In the genomic region with DNA sequence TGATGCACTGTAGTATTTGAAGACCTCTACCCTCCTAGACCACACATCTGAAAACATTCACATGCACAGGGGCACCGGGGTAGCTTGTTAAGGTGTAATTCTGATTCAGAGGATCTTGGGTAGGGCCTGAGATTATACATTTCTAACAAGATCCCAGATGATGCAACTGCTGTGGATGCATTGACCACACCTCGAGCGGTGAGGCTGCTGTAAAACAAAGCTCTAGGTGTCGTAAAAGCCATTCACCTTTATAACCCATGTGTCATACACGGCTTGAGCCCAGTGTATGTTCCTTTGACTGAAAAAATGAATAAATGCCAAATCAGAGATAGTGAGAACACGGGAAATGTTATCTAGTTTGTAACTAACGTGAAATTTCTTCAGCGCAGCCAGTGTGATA, we compare ENCODE assay signal across 16 cellular contexts.
DNase-seq lines count a peak whose midpoint lies in the region; ATAC-seq, FAIRE-seq and TF ChIP-seq lines count a peak whose summit lies in the region.
"Had no signal": no experiment of that assay in that cellular context is flagged by ENCODE, and none has a peak within 500 bp of the region (broad histone marks: within the 10 kb centered on the region; RNA-seq: fewer than 3 reads in every experiment).

No MANE protein-coding gene starts in this region.

- H3K23me2 ChIP-seq in H1 (ENCODE audit: low read depth, low read length): no peaks in the 10 kb centered on the region

- POLR2A ChIA-PET in MCF 10A (lab: Yijun Ruan, JAX) (no interaction called here), H1 (lab: Charles Lee; ENCODE audit: partially characterized antibody) (no interaction called here)

- H3K4me2 ChIP-seq in mammary epithelial cell (ENCODE audit: insufficient read depth, low read depth, low read length) (no peak overlapping the region), H1 (ENCODE audit: insufficient read depth in 1 of 2, low read depth in 2 of 2, low read length in 2 of 2) (0 out of 4 replicates have a peak overlapping the region, but pooled peaks of 1 of the 2 experiments have one; percentile 50), neuronal stem cell (ENCODE audit: insufficient read depth, low read length, poor library complexity, severe bottlenecking) (no peak overlapping the region)
- H3K4me2 ChIP-seq: BLaER1 had no signal

- H4K8ac ChIP-seq in H1 (ENCODE audit: extremely low read depth, insufficient read depth, low read length) (no peak overlapping the region), neuronal stem cell (ENCODE audit: low read depth, low read length) (no peak overlapping the region)

- H3K27me3 ChIP-seq in mammary epithelial cell (ENCODE audit: insufficient read depth, low read length): peaks cover 2% of the 10 kb centered on the region
- H3K27me3 ChIP-seq in HUES64 (ENCODE audit: insufficient read depth, low read length): no peaks in the 10 kb centered on the region
- H3K27me3 ChIP-seq in H1 (replicated peaks in 1 of 4; ENCODE audit: control insufficient read depth in 3 of 4, extremely low read depth in 1 of 4, insufficient read depth in 3 of 4, low read length in 3 of 4): no peaks in the 10 kb centered on the region
- H3K27me3 ChIP-seq in neuronal stem cell (ENCODE audit: control insufficient read depth in 3 of 3, insufficient read depth in 3 of 3, low read depth in 1 of 3, low read length in 3 of 3): peaks cover 0 to 3% (median 0%) of the 10 kb centered on the region in 3 experiments
- no peaks in the 10 kb centered on the region for H3K27me3 ChIP-seq in foreskin keratinocyte
- H3K27me3 ChIP-seq in esophagus squamous epithelium: no peaks in the 10 kb centered on the region
- H3K27me3 ChIP-seq: BLaER1 had no signal

- H3K14ac ChIP-seq in H1 (ENCODE audit: insufficient read length): no peak overlapping the region
- no peak overlapping the region for H3K14ac ChIP-seq in neuronal stem cell (ENCODE audit: low read length)

- peak; percentile 18 for DNase-seq in MCF 10A (ENCODE audit: unreplicated experiment)
- no peak for DNase-seq in mammary epithelial cell
- no peak for DNase-seq in H1 (ENCODE audit: low read depth in 1 of 2, low spot score in 2 of 2)
- DNase-seq in neuronal stem cell (ENCODE audit: low spot score): no peak
- DNase-seq in foreskin keratinocyte: no peak
- no peak for DNase-seq in esophagus squamous epithelium (lab: John Stamatoyannopoulos, UW)
- no peak for DNase-seq in activated naive CD8-positive, alpha-beta T cell treated with anti-CD3 and anti-CD28 coated beads, Interleukin-2, amount 50 U/mL, for 24 hours
- DNase-seq: 8988T; AML-193; CD8-positive, alpha-beta memory T cell; DMS 273 treated with DMSO at 0.1 percent for 48 hours; GM23248; HFFc6 had no signal

- H2BK12ac ChIP-seq in H1 (ENCODE audit: low read depth, low read length) (no peak overlapping the region), neuronal stem cell (ENCODE audit: low read length) (no peak overlapping the region)

- TF ChIP-seq CTCF in MCF 10A (IDR thresholded peaks at IDR 0.05; ENCODE audit: unreplicated experiment): no peak
- TF ChIP-seq CTCF in mammary epithelial cell (conservative IDR thresholded peaks at IDR 0.05 in 1 of 2, IDR thresholded peaks at IDR 0.05 in 1 of 2; ENCODE audit: extremely low read depth in 1 of 2, insufficient read depth in 1 of 2, low read depth in 1 of 2, low read length in 2 of 2): no peak
- TF ChIP-seq CTCF in H1 (IDR thresholded peaks at IDR 0.05; ENCODE audit: control extremely low read depth in 1 of 3, insufficient read depth in 1 of 3, low read depth in 1 of 3, low read length in 3 of 3): no peak
- TF ChIP-seq CTCF in foreskin keratinocyte (conservative IDR thresholded peaks at IDR 0.05): no peak
- TF ChIP-seq CTCF in esophagus squamous epithelium (IDR thresholded peaks at IDR 0.05): no peak

- no peak for FAIRE-seq in H1 (lab: Jason Lieb, UNC)

- no peaks in the 10 kb centered on the region for H3K79me2 ChIP-seq in mammary epithelial cell (ENCODE audit: insufficient read depth, low read length)
- H3K79me2 ChIP-seq in H1 (ENCODE audit: control insufficient read depth in 1 of 2, insufficient read depth in 2 of 2, low read length in 2 of 2): no peaks in the 10 kb centered on the region

- H3K36me3 Mint-ChIP-seq in MCF 10A (ENCODE audit: insufficient read depth, unreplicated experiment): no peaks in the 10 kb centered on the region
- H3K36me3 Mint-ChIP-seq in activated naive CD8-positive, alpha-beta T cell treated with anti-CD3 and anti-CD28 coated beads, Interleukin-2, amount 50 U/mL, for 24 hours (ENCODE audit: low read depth): no peaks in the 10 kb centered on the region
- H3K36me3 Mint-ChIP-seq: CD8-positive, alpha-beta memory T cell had no signal

- in situ Hi-C loops in mammary epithelial cell (cut with MboI; ENCODE audit: low sequenced_read_pairs in 2 of 2): no loop called here

- H3K27me3 Mint-ChIP-seq in MCF 10A (ENCODE audit: insufficient read depth, unreplicated experiment): no peaks in the 10 kb centered on the region
- H3K27me3 Mint-ChIP-seq in activated naive CD8-positive, alpha-beta T cell treated with anti-CD3 and anti-CD28 coated beads, Interleukin-2, amount 50 U/mL, for 24 hours: no peaks in the 10 kb centered on the region
- H3K27me3 Mint-ChIP-seq: CD8-positive, alpha-beta memory T cell had no signal

- no peak overlapping the region for H2BK20ac ChIP-seq in H1 (ENCODE audit: low read length)

- H2BK5ac ChIP-seq in H1 (ENCODE audit: low read depth, low read length) (no peak overlapping the region), neuronal stem cell (ENCODE audit: low read length) (no peak overlapping the region)

- TF ChIP-seq POLR2A in H1 (IDR thresholded peaks at IDR 0.05; ENCODE audit: control extremely low read depth in 1 of 2, low read depth in 2 of 2, low read length in 2 of 2) (no peak), esophagus squamous epithelium (IDR thresholded peaks at IDR 0.05) (no peak)

- no peak for TF ChIP-seq EP300 in H1 (IDR thresholded peaks at IDR 0.05; ENCODE audit: borderline replicate concordance in 1 of 2, low read depth in 2 of 2, low read length in 2 of 2)

- H3K9me3 Mint-ChIP-seq in MCF 10A (ENCODE audit: unreplicated experiment): no peaks in the 10 kb centered on the region
- H3K9me3 Mint-ChIP-seq in activated naive CD8-positive, alpha-beta T cell treated with anti-CD3 and anti-CD28 coated beads, Interleukin-2, amount 50 U/mL, for 24 hours: peaks cover 17% of the 10 kb centered on the region

- H3K4me1 ChIP-seq in mammary epithelial cell (ENCODE audit: insufficient read depth, low read length) (no peaks in the 10 kb centered on the region), HUES64 (ENCODE audit: insufficient read depth, low read length) (peaks cover 29% of the 10 kb centered on the region), H1 (replicated peaks in 1 of 4; ENCODE audit: control insufficient read depth in 3 of 4, insufficient read depth in 4 of 4, low read length in 3 of 4) (peaks cover 0 to 8% (median 7%) of the 10 kb centered on the region in 4 experiments; a peak in 4 of 7 replicates), neuronal stem cell (ENCODE audit: control insufficient read depth in 2 of 2, insufficient read depth in 1 of 2, low read depth in 1 of 2, low read length in 2 of 2) (peaks cover 6 to 11% of the 10 kb centered on the region in 2 donors), foreskin keratinocyte (no peaks in the 10 kb centered on the region), esophagus squamous epithelium (no peaks in the 10 kb centered on the region)
- H3K4me1 ChIP-seq: BLaER1 had no signal

- H2AFZ ChIP-seq in mammary epithelial cell (ENCODE audit: low read depth, low read length) (no peak overlapping the region), H1 (ENCODE audit: low read length) (no peak overlapping the region; the same call in 1 of the 2 replicates), neuronal stem cell (ENCODE audit: low read length) (no peak overlapping the region)
- H2AFZ ChIP-seq: GM23248 had no signal

- H4K20me1 ChIP-seq in mammary epithelial cell (ENCODE audit: insufficient read depth, low read length): no peaks in the 10 kb centered on the region
- no peaks in the 10 kb centered on the region for H4K20me1 ChIP-seq in H1 (replicated peaks in 1 of 2; ENCODE audit: control insufficient read depth in 1 of 2, insufficient read depth in 2 of 2, low read length in 2 of 2)
- H4K20me1 ChIP-seq: BLaER1 had no signal

- H3K27ac Mint-ChIP-seq in MCF 10A (ENCODE audit: low read depth, unreplicated experiment): no peak overlapping the region
- no peak overlapping the region for H3K27ac Mint-ChIP-seq in activated naive CD8-positive, alpha-beta T cell treated with anti-CD3 and anti-CD28 coated beads, Interleukin-2, amount 50 U/mL, for 24 hours
- H3K27ac Mint-ChIP-seq: CD8-positive, alpha-beta memory T cell; HFFc6 had no signal

- H3K23ac ChIP-seq in H1 (ENCODE audit: insufficient read length): no peak overlapping the region
- no peak overlapping the region for H3K23ac ChIP-seq in neuronal stem cell (ENCODE audit: low read depth, low read length, poor library complexity)

- no peaks in the 10 kb centered on the region for H3K36me3 ChIP-seq in mammary epithelial cell (ENCODE audit: insufficient read depth, low read length)
- no peaks in the 10 kb centered on the region for H3K36me3 ChIP-seq in HUES64 (ENCODE audit: insufficient read depth, low read length)
- H3K36me3 ChIP-seq in H1 (ENCODE audit: control insufficient read depth in 2 of 4, insufficient read depth in 4 of 4, low read length in 3 of 4): no peaks in the 10 kb centered on the region
- no peaks in the 10 kb centered on the region for H3K36me3 ChIP-seq in neuronal stem cell (replicated peaks in 1 of 2; ENCODE audit: control insufficient read depth in 2 of 2, insufficient read depth in 2 of 2, low read length in 2 of 2)
- H3K36me3 ChIP-seq in esophagus squamous epithelium: no peaks in the 10 kb centered on the region
- H3K36me3 ChIP-seq: BLaER1, HAP-1 had no signal

- dilution Hi-C loops in mammary epithelial cell (cut with HindIII; ENCODE audit: low sequenced_read_pairs): no loop called here

- H3K79me1 ChIP-seq in H1 (ENCODE audit: low read depth, low read length) (no peaks in the 10 kb centered on the region), neuronal stem cell (ENCODE audit: low read depth, low read length) (no peaks in the 10 kb centered on the region)

- H2BK120ac ChIP-seq in H1 (replicated peaks; ENCODE audit: low read depth, low read length) (peak overlapping the region; percentile 30), neuronal stem cell (ENCODE audit: low read depth, low read length) (no peak overlapping the region)

- H3K56ac ChIP-seq in H1 (replicated peaks; ENCODE audit: insufficient read length, low read depth, low read length): no peak overlapping the region

- H3K18ac ChIP-seq in H1 (ENCODE audit: extremely low read depth, low read length): no peak overlapping the region; the same call in 1 of the 2 replicates
- H3K18ac ChIP-seq in neuronal stem cell (ENCODE audit: low read length): no peak overlapping the region

- H3K4me1 Mint-ChIP-seq in MCF 10A (ENCODE audit: insufficient read depth, unreplicated experiment): no peaks in the 10 kb centered on the region
- no peaks in the 10 kb centered on the region for H3K4me1 Mint-ChIP-seq in activated naive CD8-positive, alpha-beta T cell treated with anti-CD3 and anti-CD28 coated beads, Interleukin-2, amount 50 U/mL, for 24 hours
- H3K4me1 Mint-ChIP-seq: CD8-positive, alpha-beta memory T cell had no signal

- 77% methylated on average over 7 of the region's 8 CpGs for WGBS in mammary epithelial cell (ENCODE audit: low coverage, missing lambda C conversion rate)
- 89% methylated on average over 7 of the region's 8 CpGs for WGBS in HUES64
- WGBS in H1 (ENCODE audit: extremely low coverage in 1 of 2, insufficient coverage in 1 of 2, insufficient read length in 1 of 2, insufficient replicate concordance in 2 of 2, low coverage in 1 of 2, low lambda C conversion rate in 2 of 2, missing lambda C conversion rate in 1 of 2), 2 experiments: 89% methylated on average over 8 of the region's 8 CpGs; no CpG with 5 or more reads in 1 of the 2 experiments
- WGBS in neuronal stem cell (ENCODE audit: extremely low coverage in 2 of 2, insufficient read length in 2 of 2, insufficient replicate concordance in 1 of 2), 2 donors: no CpG with 5 or more reads among the region's 8 CpGs
- WGBS in esophagus squamous epithelium, 2 donors: 69 to 80% methylated on average over 8 of the region's 8 CpGs

- no peak for ATAC-seq in foreskin keratinocyte
- ATAC-seq in activated naive CD8-positive, alpha-beta T cell treated with anti-CD3 and anti-CD28 coated beads, Interleukin-2, amount 50 U/mL, for 24 hours: no peak

- H4K5ac ChIP-seq in H1 (ENCODE audit: insufficient read length, low read depth, low read length): no peak overlapping the region

- no peak for TF ChIP-seq RAD21 in H1 (IDR thresholded peaks at IDR 0.05 in 1 of 2, conservative IDR thresholded peaks at IDR 0.05 in 1 of 2; ENCODE audit: low read depth in 2 of 2, low read length in 2 of 2)

- H3K27ac ChIP-seq in mammary epithelial cell (ENCODE audit: insufficient read depth, low read depth, low read length): no peak overlapping the region
- H3K27ac ChIP-seq in HUES64 (ENCODE audit: low read depth, low read length): peak overlapping the region; percentile 70; the same call in 1 of the 2 replicates
- H3K27ac ChIP-seq in H1 (ENCODE audit: low read depth, low read length): no peak overlapping the region
- peak overlapping the region; percentile 70 for H3K27ac ChIP-seq in neuronal stem cell (replicated peaks; ENCODE audit: low read length)
- H3K27ac ChIP-seq in foreskin keratinocyte: no peak overlapping the region
- H3K27ac ChIP-seq in esophagus squamous epithelium: no peak overlapping the region
- H3K27ac ChIP-seq: BLaER1, GM23248 had no signal

- H3K4ac ChIP-seq in H1 (replicated peaks; ENCODE audit: insufficient read length, low read depth, low read length) (no peak overlapping the region), neuronal stem cell (ENCODE audit: low read length) (no peak overlapping the region)

- H3K4me3 Mint-ChIP-seq in MCF 10A (ENCODE audit: unreplicated experiment): no peak overlapping the region
- H3K4me3 Mint-ChIP-seq in activated naive CD8-positive, alpha-beta T cell treated with anti-CD3 and anti-CD28 coated beads, Interleukin-2, amount 50 U/mL, for 24 hours: no peak overlapping the region
- H3K4me3 Mint-ChIP-seq: CD8-positive, alpha-beta memory T cell; HFFc6 had no signal

- intact Hi-C loops in MCF 10A (cut with micrococcal nuclease): no loop called here
- intact Hi-C loops in mammary epithelial cell (cut with micrococcal nuclease): no loop called here
- intact Hi-C loops in esophagus squamous epithelium (cut with DNase I): no loop called here

- CTCF ChIA-PET in MCF 10A (lab: Yijun Ruan, JAX) (interaction anchor here (1.3 kb wide), 1 partner anchor 9 kb away, joined by 3 read pairs; no protein-coding TSS in a partner anchor), mammary epithelial cell (lab: Charles Lee; ENCODE audit: low non-redundant PET) (no interaction called here), H1 (lab: Charles Lee; ENCODE audit: partially characterized antibody) (interaction anchor here (0.7 kb wide), 1 partner anchor 1039 kb away, joined by 3 read pairs; no protein-coding TSS in a partner anchor)

- H3K4me3 ChIP-seq in mammary epithelial cell (replicated peaks in 1 of 3; ENCODE audit: insufficient read depth in 1 of 3, low read depth in 2 of 3, low read length in 3 of 3) (no peak overlapping the region), HUES64 (ENCODE audit: low read length) (no peak overlapping the region), H1 (ENCODE audit: extremely low read depth in 1 of 4, insufficient read depth in 2 of 4, low read depth in 3 of 4, low read length in 4 of 4) (no peak overlapping the region), neuronal stem cell (ENCODE audit: low read length in 2 of 2) (no peak overlapping the region), esophagus squamous epithelium (no peak overlapping the region)
- H3K4me3 ChIP-seq: BLaER1, GM23248, HAP-1 had no signal

- BruUV-seq in MCF 10A (replicated peaks; lab: Mats Ljungman, UMichigan): no TSS peak
- no TSS peak for BruUV-seq in mammary epithelial cell (replicated peaks; lab: Mats Ljungman, UMichigan)

- H2AK5ac ChIP-seq in H1 (ENCODE audit: low read depth, low read length) (no peak overlapping the region), neuronal stem cell (ENCODE audit: low read depth, low read length) (no peak overlapping the region)

- H2BK15ac ChIP-seq in H1 (ENCODE audit: low read length) (no peak overlapping the region), neuronal stem cell (ENCODE audit: low read length) (no peak overlapping the region)

- no peak overlapping the region for H3K9ac ChIP-seq in mammary epithelial cell (ENCODE audit: insufficient read depth, low read length)
- H3K9ac ChIP-seq in HUES64 (ENCODE audit: low read depth, low read length): no peak overlapping the region
- H3K9ac ChIP-seq in H1 (replicated peaks in 1 of 4; ENCODE audit: extremely low read depth in 1 of 4, low read depth in 3 of 4, low read length in 3 of 4): no peak overlapping the region
- no peak overlapping the region for H3K9ac ChIP-seq in neuronal stem cell (ENCODE audit: low read depth, low read length, poor library complexity)
- H3K9ac ChIP-seq: BLaER1, GM23248 had no signal

- H4K91ac ChIP-seq in H1 (replicated peaks; ENCODE audit: insufficient read length, low read length) (no peak overlapping the region), neuronal stem cell (ENCODE audit: low read depth, low read length, poor library complexity) (no peak overlapping the region)

- no peaks in the 10 kb centered on the region for H3K9me3 ChIP-seq in mammary epithelial cell (replicated peaks; ENCODE audit: insufficient read depth, low read length)
- no peaks in the 10 kb centered on the region for H3K9me3 ChIP-seq in HUES64 (ENCODE audit: insufficient read depth, low read depth, low read length)
- H3K9me3 ChIP-seq in H1 (ENCODE audit: insufficient read depth in 2 of 2, low read depth in 1 of 2, low read length in 1 of 2): no peaks in the 10 kb centered on the region
- peaks cover 0 to 6% of the 10 kb centered on the region in 2 donors for H3K9me3 ChIP-seq in neuronal stem cell (replicated peaks in 1 of 2; ENCODE audit: control insufficient read depth in 2 of 2, insufficient read depth in 1 of 2, low read depth in 1 of 2, low read length in 2 of 2)
- no peaks in the 10 kb centered on the region for H3K9me3 ChIP-seq in esophagus squamous epithelium
- H3K9me3 ChIP-seq: BLaER1, HAP-1 had no signal

Comparison
In these comparisons a context has a peak if more than half of its experiments do, and no peak if none do; other contexts are left out.
1. H3K27ac ChIP-seq: peak in HUES64 (single experiment) and neuronal stem cell (single experiment); none in mammary epithelial cell (single experiment), H1 (single experiment), foreskin keratinocyte (single experiment) and esophagus squamous epithelium (0 of 4).